ENCODE assay signal across 22 cellular contexts in the genomic region with DNA sequence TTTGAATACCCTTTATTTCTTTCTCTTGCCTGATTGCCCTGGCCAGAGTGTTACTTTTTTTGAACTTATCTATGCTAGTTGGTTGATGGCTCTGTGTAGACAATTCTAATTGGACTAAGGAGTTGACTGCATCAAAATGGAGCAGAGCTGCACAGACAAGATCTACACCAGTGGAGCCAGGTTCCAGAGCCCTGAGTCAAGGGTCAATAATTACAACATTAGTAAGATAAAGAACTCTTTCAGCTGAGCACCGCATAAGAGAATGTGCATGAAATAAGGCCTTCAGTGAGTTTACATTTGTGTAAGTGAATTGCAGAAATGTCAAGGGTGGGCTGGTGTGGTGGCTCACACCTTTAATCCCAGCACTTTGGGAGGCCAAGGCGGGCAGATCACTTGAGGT.
DNase-seq lines count a peak whose midpoint lies in the region; ATAC-seq and TF ChIP-seq lines count a peak whose summit lies in the region.
"Had no signal": no experiment of that assay in that cellular context is flagged by ENCODE, and none has a peak within 500 bp of the region (broad histone marks: within the 10 kb centered on the region; RNA-seq: fewer than 3 reads in every experiment).

No MANE protein-coding gene starts in this region.

- no peaks in the 10 kb centered on the region for H4K20me1 ChIP-seq in IMR-90 (ENCODE audit: insufficient read depth, low read length)
- H4K20me1 ChIP-seq: BLaER1 treated with 17β-estradiol and CSF1 and Interleukin-3, amounts not matched to agents 10 nM and 100 nM had no signal

- H3K9ac ChIP-seq in IMR-90 (ENCODE audit: low read depth, low read length), result no peak overlapping the region
- H3K9ac ChIP-seq: BLaER1 treated with 17β-estradiol and CSF1 and Interleukin-3, amounts not matched to agents 10 nM and 100 nM had no signal

- DNase-seq in IMR-90 (peak; percentile 9), amniotic epithelial cell (ENCODE audit: low read depth) (peak; percentile 36), iris pigment epithelial cell (ENCODE audit: low read depth) (peak; percentile 32), HT-29 (ENCODE audit: low spot score) (no peak), adrenal gland (no peak)
- DNase-seq: AML-193; Caco-2; Calu3; CD4-positive, alpha-beta T cell; CD8-positive, alpha-beta T cell; DMS153; DMS53; DMS79; DND-41; EL; GDM1 had no signal

- H3K56ac ChIP-seq in IMR-90 (ENCODE audit: extremely low read depth, insufficient read depth, low read length), result no peak overlapping the region

- TF ChIP-seq POLR2A in IMR-90 (IDR thresholded peaks at IDR 0.05; ENCODE audit: low read depth, low read length) (no peak), adrenal gland (IDR thresholded peaks at IDR 0.05) (no peak)

- H3K4me3 ChIP-seq in IMR-90 (ENCODE audit: insufficient read depth, low read depth, low read length) (no peak overlapping the region), adrenal gland (no peak overlapping the region)
- H3K4me3 ChIP-seq: A549; BLaER1 treated with 17β-estradiol and CSF1 and Interleukin-3, amounts not matched to agents 10 nM and 100 nM; GM12878 had no signal

- H3K27ac ChIP-seq in IMR-90 (ENCODE audit: insufficient read depth, low read length) (no peak overlapping the region), adrenal gland (no peak overlapping the region)
- H3K27ac ChIP-seq: 22Rv1; A549; BLaER1 treated with 17β-estradiol and CSF1 and Interleukin-3, amounts not matched to agents 10 nM and 100 nM; C4-2B had no signal

- H2AK5ac ChIP-seq in IMR-90 (ENCODE audit: low read depth, low read length), result no peak overlapping the region

- H3K4me1 ChIP-seq in IMR-90 (ENCODE audit: control insufficient read depth, insufficient read depth, low read length), result peaks cover 4% of the 10 kb centered on the region; the same call in 1 of the 2 replicates
- no peaks in the 10 kb centered on the region for H3K4me1 ChIP-seq in adrenal gland (replicated peaks in 1 of 2)
- H3K4me1 ChIP-seq: A549, Caco-2 had no signal

- H3K4ac ChIP-seq in IMR-90 (ENCODE audit: low read depth, low read length), result no peak overlapping the region

- intact Hi-C loops in IMR-90 (cut with micrococcal nuclease) (no loop called here), adrenal gland (cut with DNase I) (no loop called here)

- BruUV-seq in IMR-90 (replicated peaks; lab: Mats Ljungman, UMichigan), result no TSS peak

- H3K9me3 ChIP-seq in IMR-90 (ENCODE audit: control insufficient read depth, insufficient read depth, low read length), result no peaks in the 10 kb centered on the region
- no peaks in the 10 kb centered on the region for H3K9me3 ChIP-seq in adrenal gland (replicated peaks in 1 of 3)
- H3K9me3 ChIP-seq: A549, Caco-2 had no signal

- TF ChIP-seq CTCF in IMR-90 (conservative IDR thresholded peaks at IDR 0.05; ENCODE audit: low read depth, low read length) (no peak), adrenal gland (IDR thresholded peaks at IDR 0.05) (no peak)

- no peak overlapping the region for H3K18ac ChIP-seq in IMR-90 (ENCODE audit: low read depth, low read length)

- H3K23ac ChIP-seq in IMR-90 (ENCODE audit: low read depth, low read length), result no peak overlapping the region

- H2BK15ac ChIP-seq in IMR-90 (ENCODE audit: low read depth, low read length), result no peak overlapping the region

- no peak overlapping the region for H2BK20ac ChIP-seq in IMR-90 (ENCODE audit: low read depth, low read length)

- no peak overlapping the region for H4K91ac ChIP-seq in IMR-90 (ENCODE audit: insufficient read depth, low read depth, low read length)

- no peak for TF ChIP-seq RAD21 in IMR-90 (IDR thresholded peaks at IDR 0.05; ENCODE audit: low read length)

- H2BK5ac ChIP-seq in IMR-90 (ENCODE audit: low read depth, low read length, poor library complexity, severe bottlenecking), result no peak overlapping the region

- in situ Hi-C loops in IMR-90 (cut with MboI; ENCODE audit: low sequenced_read_pairs), result no loop called here

- H3K4me2 ChIP-seq in IMR-90 (ENCODE audit: low read depth, low read length), result no peak overlapping the region
- H3K4me2 ChIP-seq: A549 had no signal

- no peak overlapping the region for H2AFZ ChIP-seq in IMR-90 (replicated peaks; ENCODE audit: low read length, poor library complexity)

- dilution Hi-C loops in IMR-90 (cut with HindIII; ENCODE audit: low sequenced_read_pairs, unreplicated experiment), result no loop called here

- no peaks in the 10 kb centered on the region for H3K79me1 ChIP-seq in IMR-90 (ENCODE audit: low read depth in 1 of 2, low read length in 2 of 2)

- POLR2A ChIA-PET in IMR-90 (lab: Charles Lee; ENCODE audit: unreplicated experiment), result no interaction called here

- H3K36me3 ChIP-seq in IMR-90 (ENCODE audit: control insufficient read depth, insufficient read depth, low read length) (no peaks in the 10 kb centered on the region), adrenal gland (replicated peaks in 1 of 2) (no peaks in the 10 kb centered on the region)
- H3K36me3 ChIP-seq: BLaER1 treated with 17β-estradiol and CSF1 and Interleukin-3, amounts not matched to agents 10 nM and 100 nM had no signal

- no peak overlapping the region for H4K5ac ChIP-seq in IMR-90 (ENCODE audit: low read depth, low read length)

- H3K9me1 ChIP-seq in IMR-90 (ENCODE audit: insufficient read depth, low read length), result no peaks in the 10 kb centered on the region

- CTCF ChIA-PET in IMR-90 (lab: Yijun Ruan, JAX), result no interaction called here

- no peak for ATAC-seq in IMR-90 (ENCODE audit: low read depth)
- ATAC-seq in HG03565 (IDR thresholded peaks at IDR 0.05; ENCODE audit: unreplicated experiment), result no peak
- ATAC-seq: A549; CD8-positive, alpha-beta T cell; GM12878 had no signal

- H2AK9ac ChIP-seq in IMR-90 (replicated peaks; ENCODE audit: low read depth, low read length, poor library complexity), result no peak overlapping the region

- no CpG with 5 or more reads among the region's 2 CpGs for WGBS in IMR-90 (ENCODE audit: extremely low coverage in 2 of 2, insufficient read length in 1 of 2), 2 experiments
- 88 to 95% (median 89%) methylated on average over 2 of the region's 2 CpGs for WGBS in adrenal gland, 4 donors

- H4K8ac ChIP-seq in IMR-90 (ENCODE audit: low read depth in 2 of 2, low read length in 2 of 2), result no peak overlapping the region

- H3K27me3 ChIP-seq in IMR-90 (ENCODE audit: control insufficient read depth, insufficient read depth, low read length) (no peaks in the 10 kb centered on the region), adrenal gland (no peaks in the 10 kb centered on the region)
- H3K27me3 ChIP-seq: BLaER1 treated with 17β-estradiol and CSF1 and Interleukin-3, amounts not matched to agents 10 nM and 100 nM had no signal

- no peak overlapping the region for H2BK120ac ChIP-seq in IMR-90 (ENCODE audit: low read depth, low read length)

- no peak overlapping the region for H3K14ac ChIP-seq in IMR-90 (replicated peaks; ENCODE audit: low read depth, low read length)

TF ChIP-seq in IMR-90, 13 proteins besides CTCF, POLR2A, EP300 and RAD21:
- TF ChIP-seq RFX5 (IDR thresholded peaks at IDR 0.05; ENCODE audit: low read depth, low read length) (no peak), MAFK (IDR thresholded peaks at IDR 0.05; ENCODE audit: low read depth, low read length) (no peak), MXI1 (IDR thresholded peaks at IDR 0.05; ENCODE audit: borderline replicate concordance, low read depth, low read length) (no peak), CHD1 (IDR thresholded peaks at IDR 0.05; ENCODE audit: low read depth, low read length) (no peak), NFE2L2 (IDR thresholded peaks at IDR 0.05; ENCODE audit: low read depth, low read length) (no peak), SMC3 (IDR thresholded peaks at IDR 0.05; ENCODE audit: low read depth, low read length) (no peak), BHLHE40 (IDR thresholded peaks at IDR 0.05; ENCODE audit: low read depth, low read length) (no peak), FOS (IDR thresholded peaks at IDR 0.05; ENCODE audit: low read depth, low read length) (no peak), RCOR1 (IDR thresholded peaks at IDR 0.05; ENCODE audit: insufficient replicate concordance, low read length) (no peak), CEBPB (IDR thresholded peaks at IDR 0.05; ENCODE audit: low read depth, low read length) (no peak)
- TF ChIP-seq, protein P1, sequence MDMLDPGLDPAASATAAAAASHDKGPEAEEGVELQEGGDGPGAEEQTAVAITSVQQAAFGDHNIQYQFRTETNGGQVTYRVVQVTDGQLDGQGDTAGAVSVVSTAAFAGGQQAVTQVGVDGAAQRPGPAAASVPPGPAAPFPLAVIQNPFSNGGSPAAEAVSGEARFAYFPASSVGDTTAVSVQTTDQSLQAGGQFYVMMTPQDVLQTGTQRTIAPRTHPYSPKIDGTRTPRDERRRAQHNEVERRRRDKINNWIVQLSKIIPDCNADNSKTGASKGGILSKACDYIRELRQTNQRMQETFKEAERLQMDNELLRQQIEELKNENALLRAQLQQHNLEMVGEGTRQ (IDR thresholded peaks at IDR 0.05; ENCODE audit: low read depth, low read length), result no peak
- TF ChIP-seq, protein P2, sequence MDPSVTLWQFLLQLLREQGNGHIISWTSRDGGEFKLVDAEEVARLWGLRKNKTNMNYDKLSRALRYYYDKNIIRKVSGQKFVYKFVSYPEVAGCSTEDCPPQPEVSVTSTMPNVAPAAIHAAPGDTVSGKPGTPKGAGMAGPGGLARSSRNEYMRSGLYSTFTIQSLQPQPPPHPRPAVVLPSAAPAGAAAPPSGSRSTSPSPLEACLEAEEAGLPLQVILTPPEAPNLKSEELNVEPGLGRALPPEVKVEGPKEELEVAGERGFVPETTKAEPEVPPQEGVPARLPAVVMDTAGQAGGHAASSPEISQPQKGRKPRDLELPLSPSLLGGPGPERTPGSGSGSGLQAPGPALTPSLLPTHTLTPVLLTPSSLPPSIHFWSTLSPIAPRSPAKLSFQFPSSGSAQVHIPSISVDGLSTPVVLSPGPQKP (IDR thresholded peaks at IDR 0.05; ENCODE audit: borderline replicate concordance, low read depth, low read length), result no peak

Comparison
In these comparisons a context has a peak if more than half of its experiments do, and no peak if none do; other contexts are left out.
1. DNase-seq: peak in IMR-90 (single experiment), amniotic epithelial cell (single experiment) and iris pigment epithelial cell (single experiment); none in HT-29 (single experiment) and adrenal gland (0 of 7).